ENCODE assay signal across 2 cellular contexts in the genomic region with DNA sequence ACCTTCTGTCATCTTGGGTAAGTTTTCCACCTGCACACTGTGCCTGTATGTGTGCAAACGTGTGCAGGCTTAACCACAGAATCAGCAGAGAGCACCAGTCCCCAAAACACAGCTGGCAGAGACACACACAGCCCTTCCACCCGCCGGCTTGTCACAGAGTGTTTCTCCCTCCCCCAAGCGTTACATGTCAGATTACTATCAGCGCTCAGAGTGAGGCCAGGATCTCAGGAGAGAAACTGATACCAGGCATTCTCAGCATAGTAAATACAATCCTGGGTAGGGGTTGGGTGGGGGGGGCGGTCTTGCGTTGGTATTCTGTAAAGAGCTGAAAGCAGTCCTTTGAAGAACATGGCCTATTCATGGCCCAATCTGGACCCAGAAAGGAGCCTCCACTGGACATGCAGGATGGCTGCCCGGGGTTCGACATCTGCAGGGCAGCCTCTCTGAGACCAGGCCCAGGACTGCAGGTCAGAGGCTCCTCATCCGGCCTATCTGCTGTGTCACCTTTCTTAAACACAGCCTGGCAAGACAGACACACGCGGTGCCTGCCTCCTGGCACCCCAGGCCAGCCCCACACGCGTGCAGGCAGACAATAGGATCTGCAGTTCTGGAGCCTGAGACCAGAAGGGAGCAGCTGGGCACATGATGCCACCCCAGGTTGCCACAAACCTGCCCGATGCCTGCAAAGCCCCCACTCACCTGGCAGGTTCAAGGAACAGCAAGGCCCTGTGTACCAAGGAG.
TF ChIP-seq lines count a peak whose summit lies in the region.

No MANE protein-coding gene starts in this region.

TF ChIP-seq in endothelial cell of umbilical vein, 7 proteins besides CTCF, POLR2A, EP300 and RAD21 (continued from another document):
- TF ChIP-seq FOS (IDR thresholded peaks at IDR 0.05; ENCODE audit: borderline replicate concordance, insufficient read depth, low read length) (no peak), POLR2AphosphoS5 (IDR thresholded peaks at IDR 0.05; ENCODE audit: insufficient read depth, low read depth, low read length) (no peak)
- TF ChIP-seq, protein P1, sequence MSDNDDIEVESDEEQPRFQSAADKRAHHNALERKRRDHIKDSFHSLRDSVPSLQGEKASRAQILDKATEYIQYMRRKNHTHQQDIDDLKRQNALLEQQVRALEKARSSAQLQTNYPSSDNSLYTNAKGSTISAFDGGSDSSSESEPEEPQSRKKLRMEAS (IDR thresholded peaks at IDR 0.05; ENCODE audit: insufficient read depth, insufficient read length), result no peak

TF ChIP-seq in neural cell, 6 proteins besides CTCF, POLR2A, EP300 and RAD21 (continued from another document):
- TF ChIP-seq, protein P2, sequence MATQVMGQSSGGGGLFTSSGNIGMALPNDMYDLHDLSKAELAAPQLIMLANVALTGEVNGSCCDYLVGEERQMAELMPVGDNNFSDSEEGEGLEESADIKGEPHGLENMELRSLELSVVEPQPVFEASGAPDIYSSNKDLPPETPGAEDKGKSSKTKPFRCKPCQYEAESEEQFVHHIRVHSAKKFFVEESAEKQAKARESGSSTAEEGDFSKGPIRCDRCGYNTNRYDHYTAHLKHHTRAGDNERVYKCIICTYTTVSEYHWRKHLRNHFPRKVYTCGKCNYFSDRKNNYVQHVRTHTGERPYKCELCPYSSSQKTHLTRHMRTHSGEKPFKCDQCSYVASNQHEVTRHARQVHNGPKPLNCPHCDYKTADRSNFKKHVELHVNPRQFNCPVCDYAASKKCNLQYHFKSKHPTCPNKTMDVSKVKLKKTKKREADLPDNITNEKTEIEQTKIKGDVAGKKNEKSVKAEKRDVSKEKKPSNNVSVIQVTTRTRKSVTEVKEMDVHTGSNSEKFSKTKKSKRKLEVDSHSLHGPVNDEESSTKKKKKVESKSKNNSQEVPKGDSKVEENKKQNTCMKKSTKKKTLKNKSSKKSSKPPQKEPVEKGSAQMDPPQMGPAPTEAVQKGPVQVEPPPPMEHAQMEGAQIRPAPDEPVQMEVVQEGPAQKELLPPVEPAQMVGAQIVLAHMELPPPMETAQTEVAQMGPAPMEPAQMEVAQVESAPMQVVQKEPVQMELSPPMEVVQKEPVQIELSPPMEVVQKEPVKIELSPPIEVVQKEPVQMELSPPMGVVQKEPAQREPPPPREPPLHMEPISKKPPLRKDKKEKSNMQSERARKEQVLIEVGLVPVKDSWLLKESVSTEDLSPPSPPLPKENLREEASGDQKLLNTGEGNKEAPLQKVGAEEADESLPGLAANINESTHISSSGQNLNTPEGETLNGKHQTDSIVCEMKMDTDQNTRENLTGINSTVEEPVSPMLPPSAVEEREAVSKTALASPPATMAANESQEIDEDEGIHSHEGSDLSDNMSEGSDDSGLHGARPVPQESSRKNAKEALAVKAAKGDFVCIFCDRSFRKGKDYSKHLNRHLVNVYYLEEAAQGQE (IDR thresholded peaks at IDR 0.05; ENCODE audit: borderline replicate concordance), result no peak
- no peak for TF ChIP-seq EZH2 (IDR thresholded peaks at IDR 0.05; ENCODE audit: borderline replicate concordance, insufficient read depth, low read length, poor library complexity, severe bottlenecking)
